Comparison of ENCODE assay signal across 17 cellular contexts in genomic region chr11:3121931-3122774, GRCh38. TPM values are rescaled to one million over a fixed set of nuclear protein-coding genes. Genes with fewer than 3 reads are reported as not detected.
DNase-seq lines count a peak whose midpoint lies in the region; ATAC-seq and TF ChIP-seq lines count a peak whose summit lies in the region.
"Had no signal": no experiment of that assay in that cellular context is flagged by ENCODE, and none has a peak within 500 bp of the region (broad histone marks: within the 10 kb centered on the region; RNA-seq: fewer than 3 reads in every experiment).

No MANE protein-coding gene starts in this region.

- H3K36me3 ChIP-seq in BE2C = no peaks in the 10 kb centered on the region
- H3K36me3 ChIP-seq in left ventricle myocardium inferior = peaks cover 48% of the 10 kb centered on the region

- TF ChIP-seq CTCF in BE2C (IDR thresholded peaks at IDR 0.05; ENCODE audit: low read depth, low read length) (no peak), RWPE1 (conservative IDR thresholded peaks at IDR 0.05; ENCODE audit: low read depth) (no peak), left ventricle myocardium inferior (IDR thresholded peaks at IDR 0.05; ENCODE audit: borderline replicate concordance) (no peak)

- ATAC-seq in HG03159 (IDR thresholded peaks at IDR 0.05; ENCODE audit: unreplicated experiment) = no peak
- ATAC-seq: GM23338 had no signal

- intact Hi-C loops in left ventricle myocardium inferior (cut with micrococcal nuclease) (no loop called here), posterior vena cava (cut with DNase I) (loop anchor here in 1 of 2 donors (5.0 kb wide), 1 partner anchor 90 kb away; no protein-coding TSS in a partner anchor)

- POLR2A ChIA-PET in RWPE1 (lab: Yijun Ruan, JAX; ENCODE audit: low non-redundant PET) = no interaction called here

- H3K4me3 ChIP-seq in BE2C (ENCODE audit: low read depth, low read length) (no peak overlapping the region), left ventricle myocardium inferior (no peak overlapping the region)
- H3K4me3 ChIP-seq: esophagus squamous epithelium, GM23338, SK-N-MC had no signal

- H3K4me1 ChIP-seq in BE2C (no peaks in the 10 kb centered on the region), left ventricle myocardium inferior (peaks cover 53% of the 10 kb centered on the region)

- H3K9me3 ChIP-seq in BE2C (no peaks in the 10 kb centered on the region), left ventricle myocardium inferior (replicated peaks) (no peaks in the 10 kb centered on the region)
- H3K9me3 ChIP-seq: esophagus squamous epithelium had no signal

- H3K27ac ChIP-seq in RWPE1 = peak overlapping the region; percentile 98
- no peak overlapping the region for H3K27ac ChIP-seq in left ventricle myocardium inferior (replicated peaks)
- H3K27ac ChIP-seq: SK-N-MC had no signal

- CTCF ChIA-PET in RWPE1 (lab: Yijun Ruan, JAX) = interaction anchor here (0.7 kb wide), 1 partner anchor 9 kb away, joined by 5 read pairs; no protein-coding TSS in a partner anchor

- H3K27me3 ChIP-seq in BE2C (no peaks in the 10 kb centered on the region), left ventricle myocardium inferior (ENCODE audit: low read depth) (no peaks in the 10 kb centered on the region)
- H3K27me3 ChIP-seq: esophagus squamous epithelium had no signal

- DNase-seq in BE2C (peak; percentile 4), RWPE1 (ENCODE audit: low spot score) (no peak), left ventricle myocardium inferior (peak; percentile 15), posterior vena cava (ENCODE audit: low spot score) (peak; percentile 77), NCI-H345 (lab: John Stamatoyannopoulos, UW) (no peak), hippocampal formation (lab: John Stamatoyannopoulos, UW) (no peak), superior temporal gyrus (ENCODE audit: extremely low spot score) (no peak)
- DNase-seq: activated naive CD8-positive, alpha-beta T cell treated with anti-CD3 and anti-CD28 coated beads for 36 hours; esophagus squamous epithelium; GDM1; mesendoderm; NCI-H2081; NCI-H524 treated with DMSO at 0.1 percent for 48 hours; OCI-M1 had no signal

RNA-seq across cellular contexts. Expression of gene OSBPL5, which starts 43.0 kb away (rescaled TPM):
- polyA plus RNA-seq in BE2C (2012; ENCODE audit: insufficient read depth, insufficient read length, low read depth) = 6.4 TPM
- total RNA-seq in left ventricle myocardium inferior (11.4 TPM), posterior vena cava (10 to 100 TPM; 61.2 to 84.0 TPM)

Comparison
In these comparisons a context has a peak if more than half of its experiments do, and no peak if none do; other contexts are left out.
1. DNase-seq: peak in BE2C (single experiment), left ventricle myocardium inferior (single experiment) and posterior vena cava (single experiment); none in RWPE1 (single experiment), NCI-H345 (single experiment), hippocampal formation (0 of 2) and superior temporal gyrus (single experiment).